In genomic region chr12:10722905-10723866, GRCh38 we compare ENCODE assay signal across 8 cellular contexts. TPM values are rescaled to one million over a fixed set of nuclear protein-coding genes. Genes with fewer than 3 reads are reported as not detected.
DNase-seq lines count a peak whose midpoint lies in the region; ATAC-seq and TF ChIP-seq lines count a peak whose summit lies in the region.

YBX3 (minus strand) TSS chr12:10723323; CDS start chr12:10723111, 212 bp downstream.

- H3K9me3 ChIP-seq in left lung: no peaks in the 10 kb centered on the region

- intact Hi-C loops in left lung (cut with DNase I): no loop called here

- peak within 1 kb of the TSS; percentile 90 to 95 for H3K27ac ChIP-seq in left lung

- ATAC-seq in left lung: peak; percentile 78

- no peak for TF ChIP-seq CTCF in GM13976 (IDR thresholded peaks at IDR 0.05; ENCODE audit: borderline replicate concordance, control extremely low read depth, extremely low read depth, insufficient read depth, missing control alignments)
- TF ChIP-seq CTCF in HFF-Myc (IDR thresholded peaks at IDR 0.05; ENCODE audit: low read depth, low read length, missing control alignments): no peak
- no peak for TF ChIP-seq CTCF in left lung (IDR thresholded peaks at IDR 0.05)

- H3K27me3 ChIP-seq in left lung: peaks cover 0 to 13% of the 10 kb centered on the region in 2 donors

- H3K4me3 ChIP-seq in HFF-Myc (replicated peaks; ENCODE audit: low read depth, low read length) (peak within 1 kb of the TSS; percentile 99), left lung (peak within 1 kb of the TSS; percentile 71 to 82)

- DNase-seq in GM13976 (ENCODE audit: low spot score): peak; percentile 88
- peak; percentile 29 for DNase-seq in HFF-Myc (ENCODE audit: extremely low read depth, low read depth)
- DNase-seq in NCI-H1048 (lab: John Stamatoyannopoulos, UW): peak; percentile 58
- peak; percentile 8 to 19 for DNase-seq in activated CD4-positive, alpha-beta T cell treated with anti-CD3 and anti-CD28 coated beads for 4 hours
- peak; percentile 69 to 90 for DNase-seq in dermis microvascular lymphatic vessel endothelial cell (ENCODE audit: low read depth in 2 of 2)
- peak; percentile 87 to 91 for DNase-seq in left lung
- DNase-seq in stimulated activated CD4-positive, alpha-beta T cell treated with anti-CD3 and anti-CD28 coated beads, Interleukin-2, amount 100 ng/mL, for 48 hours: peak; percentile 18 to 35
- no peak for DNase-seq in NCI-H1092 treated with DMSO at 0.1 percent for 48 hours (lab: John Stamatoyannopoulos, UW)

- in situ Hi-C loops in GM13976 (cut with MboI; ENCODE audit: low sequenced_read_pairs, unreplicated experiment): no loop called here

- H3K4me1 ChIP-seq in left lung: peaks cover 22 to 34% of the 10 kb centered on the region in 2 donors

- H3K36me3 ChIP-seq in left lung: no peaks in the 10 kb centered on the region

RNA-seq across cellular contexts. Expression of gene YBX3, which starts in this region (rescaled TPM):
- 122 and 127 TPM in 2 replicates for total RNA-seq in dermis microvascular lymphatic vessel endothelial cell
- total RNA-seq in left lung: 100 to 1,000 TPM; 195 to 285 TPM
